8 cellular contexts compared by ENCODE assay signal in the genomic region with DNA sequence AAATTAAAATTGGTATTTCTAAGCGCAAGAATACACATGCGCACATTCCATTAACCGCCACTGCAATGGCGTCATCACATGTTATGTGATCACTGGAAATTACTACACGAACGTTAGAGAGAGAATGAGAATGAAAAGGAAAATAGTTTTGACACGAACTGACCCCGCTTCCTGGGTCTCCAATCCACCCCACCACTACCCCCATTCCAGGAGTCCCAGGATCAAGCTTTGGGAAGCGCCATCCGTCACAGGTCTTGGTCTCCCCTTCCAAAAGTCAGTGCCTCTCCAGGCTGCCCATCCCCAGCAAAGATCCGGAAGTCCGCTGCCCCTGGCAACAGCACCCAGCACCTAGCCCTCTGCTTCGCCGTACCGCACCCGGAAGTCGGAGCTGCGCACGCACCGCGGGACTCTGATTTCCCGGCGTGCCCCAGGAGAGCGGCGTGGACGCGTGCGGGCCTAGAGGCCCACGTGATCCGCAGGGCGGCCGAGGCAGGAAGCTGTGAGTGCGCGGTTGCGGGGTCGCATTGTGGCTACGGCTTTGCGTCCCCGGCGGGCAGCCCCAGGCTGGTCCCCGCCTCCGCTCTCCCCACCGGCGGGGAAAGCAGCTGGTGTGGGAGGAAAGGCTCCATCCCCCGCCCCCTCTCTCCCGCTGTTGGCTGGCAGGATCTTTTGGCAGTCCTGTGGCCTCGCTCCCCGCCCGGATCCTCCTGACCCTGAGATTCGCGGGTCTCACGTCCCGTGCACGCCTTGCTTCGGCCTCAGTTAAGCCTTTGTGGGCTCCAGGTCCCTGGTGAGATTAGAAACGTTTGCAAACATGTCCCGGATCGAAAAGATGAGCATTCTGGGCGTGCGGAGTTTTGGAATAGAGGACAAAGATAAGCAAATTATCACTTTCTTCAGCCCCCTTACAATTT. TPM values are rescaled to one million over a fixed set of nuclear protein-coding genes. Genes with fewer than 3 reads are reported as not detected.
DNase-seq lines count a peak whose midpoint lies in the region; ATAC-seq and TF ChIP-seq lines count a peak whose summit lies in the region.

A gene (plus strand): TSS at position 467 of the 914 bp plus-strand sequence. CDS start 348 bp downstream, at position 815.

- peaks cover 33% of the 10 kb centered on the region for H3K4me1 Mint-ChIP-seq in activated T-helper 2 cell treated with anti-CD3 and anti-CD28 coated beads, Interferon-gamma antibody, Interleukin-2, Interleukin-4, amounts not matched to agents 10 μg/mL and 5 μg/mL and 100 μg/mL, durations not matched to agents 14 hours and 24 hours and 36 hours (ENCODE audit: low read depth)
- H3K4me1 Mint-ChIP-seq in natural killer cell: peaks cover 20 to 25% of the 10 kb centered on the region in 2 donors

- H3K4me3 ChIP-seq in RWPE2 (ENCODE audit: severe bottlenecking): peak within 1 kb of the TSS; percentile 58

- H3K27ac Mint-ChIP-seq in activated T-helper 2 cell treated with anti-CD3 and anti-CD28 coated beads, Interferon-gamma antibody, Interleukin-2, Interleukin-4, amounts not matched to agents 10 μg/mL and 5 μg/mL and 100 μg/mL, durations not matched to agents 14 hours and 24 hours and 36 hours: peak within 1 kb of the TSS; percentile 93
- H3K27ac Mint-ChIP-seq in natural killer cell: peak within 1 kb of the TSS; percentile 91 to 97

- no peak for TF ChIP-seq CTCF in RWPE2 (IDR thresholded peaks at IDR 0.05; ENCODE audit: poor library complexity, severe bottlenecking)
- no peak for TF ChIP-seq CTCF in natural killer cell (IDR thresholded peaks at IDR 0.05)

- peak; percentile 98 for ATAC-seq in RWPE2 (ENCODE audit: low read depth)
- ATAC-seq in natural killer cell: peak; percentile 95 to 98 (median 96)

- no peaks in the 10 kb centered on the region for H3K27me3 Mint-ChIP-seq in activated T-helper 2 cell treated with anti-CD3 and anti-CD28 coated beads, Interferon-gamma antibody, Interleukin-2, Interleukin-4, amounts not matched to agents 10 μg/mL and 5 μg/mL and 100 μg/mL, durations not matched to agents 14 hours and 24 hours and 36 hours (ENCODE audit: low read depth)
- H3K27me3 Mint-ChIP-seq in natural killer cell (ENCODE audit: low read depth in 2 of 2): no peaks in the 10 kb centered on the region

- intact Hi-C loops in activated T-helper 2 cell treated with anti-CD3 and anti-CD28 coated beads, Interferon-gamma antibody, Interleukin-2, Interleukin-4, amounts not matched to agents 10 μg/mL and 5 μg/mL and 100 μg/mL, durations not matched to agents 14 hours and 24 hours and 36 hours (cut with micrococcal nuclease): loop anchor here (1.0 to 5.0 kb wide), 3 partner anchors 7 to 181 kb away; a partner anchor contains a TSS
- intact Hi-C loops in natural killer cell (cut with micrococcal nuclease): loop anchor here (2.0 kb wide), 1 partner anchor 66 kb away; a partner anchor contains a TSS

- H3K4me3 Mint-ChIP-seq in activated T-helper 2 cell treated with anti-CD3 and anti-CD28 coated beads, Interferon-gamma antibody, Interleukin-2, Interleukin-4, amounts not matched to agents 10 μg/mL and 5 μg/mL and 100 μg/mL, durations not matched to agents 14 hours and 24 hours and 36 hours (ENCODE audit: low read depth): peak within 1 kb of the TSS; percentile 89
- peak within 1 kb of the TSS; percentile 96 for H3K4me3 Mint-ChIP-seq in natural killer cell

- DNase-seq in EL (peak; percentile 93), H4 (ENCODE audit: low spot score) (peak; percentile 95), LoVo (ENCODE audit: low spot score) (peak; percentile 98), RWPE2 (ENCODE audit: low spot score) (peak; percentile 94), fibroblast of peridontal ligament (ENCODE audit: extremely low read depth) (peak; percentile 88), natural killer cell (peak; percentile 94)
- DNase-seq in activated T-helper 2 cell treated with anti-CD3 and anti-CD28 coated beads, Interferon-gamma antibody, Interleukin-2, Interleukin-4, amounts not matched to agents 10 μg/mL and 5 μg/mL and 100 μg/mL, durations not matched to agents 14 hours and 24 hours and 36 hours (ENCODE audit: low spot score): peak; percentile 92
- peak; percentile 80 to 89 (median 87) for DNase-seq in stimulated activated naive CD4-positive, alpha-beta T cell (lab: John Stamatoyannopoulos, UW)

- H3K36me3 Mint-ChIP-seq in activated T-helper 2 cell treated with anti-CD3 and anti-CD28 coated beads, Interferon-gamma antibody, Interleukin-2, Interleukin-4, amounts not matched to agents 10 μg/mL and 5 μg/mL and 100 μg/mL, durations not matched to agents 14 hours and 24 hours and 36 hours (ENCODE audit: low read depth): peaks cover 20% of the 10 kb centered on the region
- no peaks in the 10 kb centered on the region for H3K36me3 Mint-ChIP-seq in natural killer cell

- peaks cover 30% of the 10 kb centered on the region for H3K36me3 ChIP-seq in RWPE2 (ENCODE audit: low read depth)

- H3K9me3 ChIP-seq in RWPE2 (ENCODE audit: severe bottlenecking): no peaks in the 10 kb centered on the region

- peaks cover 9% of the 10 kb centered on the region for H3K9me3 Mint-ChIP-seq in activated T-helper 2 cell treated with anti-CD3 and anti-CD28 coated beads, Interferon-gamma antibody, Interleukin-2, Interleukin-4, amounts not matched to agents 10 μg/mL and 5 μg/mL and 100 μg/mL, durations not matched to agents 14 hours and 24 hours and 36 hours
- no peaks in the 10 kb centered on the region for H3K9me3 Mint-ChIP-seq in natural killer cell

- peaks cover 12% of the 10 kb centered on the region for H3K4me1 ChIP-seq in RWPE2 (ENCODE audit: insufficient read depth, poor library complexity, severe bottlenecking)

- peak within 1 kb of the TSS; percentile 64 for H3K27ac ChIP-seq in RWPE2 (ENCODE audit: poor library complexity, severe bottlenecking)

- no peaks in the 10 kb centered on the region for H3K27me3 ChIP-seq in RWPE2 (ENCODE audit: insufficient read depth, poor library complexity, severe bottlenecking)

RNA-seq across cellular contexts. Expression of the gene that starts here (rescaled TPM):
- total RNA-seq in H4 (2014; rRNA removed; shearing (Covaris generic)): 23.2 and 24.8 TPM in 2 replicates
- 49.2 and 55.8 TPM in 2 replicates for total RNA-seq in activated T-helper 2 cell treated with anti-CD3 and anti-CD28 coated beads, Interferon-gamma antibody, Interleukin-2, Interleukin-4, amounts not matched to agents 10 μg/mL and 5 μg/mL and 100 μg/mL, durations not matched to agents 14 hours and 24 hours and 36 hours
- total RNA-seq in natural killer cell: 10 to 100 TPM; 21.0 to 31.2 (median 27.5) TPM

Comparison
In these comparisons a context has a peak if more than half of its experiments do, and no peak if none do; other contexts are left out.
1. Peak in every context shown above with its lines: DNase-seq, ATAC-seq, H3K4me3 ChIP-seq and H3K27ac ChIP-seq.